27 cellular contexts compared by ENCODE assay signal in the genomic region with DNA sequence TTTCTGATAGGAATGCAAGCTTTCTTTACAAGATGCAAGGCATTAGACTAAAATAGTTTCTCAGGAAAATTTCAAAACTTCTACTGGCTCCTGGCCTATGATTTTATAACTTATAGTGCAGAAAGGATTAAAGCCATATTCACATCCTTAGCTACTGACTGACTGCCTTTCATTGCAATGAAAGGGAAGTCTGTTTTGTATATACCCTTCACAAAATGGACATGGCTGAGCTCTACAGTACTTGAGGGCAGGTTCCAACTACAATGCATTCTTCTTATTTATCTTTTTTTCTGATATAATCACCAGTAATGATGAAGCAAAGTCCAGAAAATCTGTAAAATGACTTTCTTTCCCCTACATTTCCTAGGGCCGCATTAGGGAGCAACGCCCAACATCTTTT.
"Had no signal": no experiment of that assay in that cellular context is flagged by ENCODE, and none has a peak within 500 bp of the region (broad histone marks: within the 10 kb centered on the region; RNA-seq: fewer than 3 reads in every experiment).

No MANE protein-coding gene starts in this region.

- H3K4me1 ChIP-seq: stomach, suprapubic skin, testis, tibial artery, tibial nerve, transverse colon, upper lobe of right lung, uterus, vagina had no signal

- H3K4me1 Mint-ChIP-seq: stimulated activated effector memory CD8-positive, alpha-beta T cell treated with anti-CD3 and anti-CD28 coated beads, Interleukin-12 subunit alpha, Interleukin-12 subunit beta, amount 100 ng/mL, for 72 hours; stimulated activated memory B cell treated with anti-CD40 and anti-IgM and Interleukin-4, amounts not matched to agents 10 μg/mL and 1 μg/mL and 100 μg/mL, for 72 hours; stimulated activated naive B cell treated with anti-CD40 and anti-IgM and Interleukin-4, amounts not matched to agents 10 μg/mL and 1 μg/mL and 100 μg/mL, for 72 hours; stimulated activated naive CD8-positive, alpha-beta T cell treated with anti-CD3 and anti-CD28 coated beads, Interleukin-15, amount 100 ng/mL, for 72 hours had no signal

- H3K4me3 ChIP-seq: stomach, suprapubic skin, testis, thoracic aorta, thyroid gland, tibial artery, tibial nerve, transverse colon, upper lobe of left lung, upper lobe of right lung, uterus, vagina had no signal

- H3K36me3 Mint-ChIP-seq: stimulated activated effector memory CD8-positive, alpha-beta T cell treated with anti-CD3 and anti-CD28 coated beads, Interleukin-12 subunit alpha, Interleukin-12 subunit beta, amount 100 ng/mL, for 72 hours; stimulated activated memory B cell treated with anti-CD40 and anti-IgM and Interleukin-4, amounts not matched to agents 10 μg/mL and 1 μg/mL and 100 μg/mL, for 72 hours; stimulated activated naive B cell treated with anti-CD40 and anti-IgM and Interleukin-4, amounts not matched to agents 10 μg/mL and 1 μg/mL and 100 μg/mL, for 72 hours; type B pancreatic cell had no signal

- H3K27me3 Mint-ChIP-seq: stimulated activated memory B cell treated with anti-CD40 and anti-IgM and Interleukin-4, amounts not matched to agents 10 μg/mL and 1 μg/mL and 100 μg/mL, for 72 hours; stimulated activated naive B cell treated with anti-CD40 and anti-IgM and Interleukin-4, amounts not matched to agents 10 μg/mL and 1 μg/mL and 100 μg/mL, for 72 hours; stimulated activated naive CD8-positive, alpha-beta T cell treated with anti-CD3 and anti-CD28 coated beads, Interleukin-15, amount 100 ng/mL, for 72 hours; stimulated activated naive CD8-positive, alpha-beta T cell treated with anti-CD3 and anti-CD28 coated beads, Interleukin-15, Interleukin-2, amounts not matched to agents 100 ng/mL and 50 ng/mL, for 24 hours had no signal

- H3K27ac ChIP-seq: stomach, suprapubic skin, testis, thoracic aorta, thyroid gland, tibial artery, transverse colon, upper lobe of left lung, upper lobe of right lung, uterus, vagina had no signal

- DNase-seq: stimulated activated CD4-positive, alpha-beta T cell treated with anti-CD3 and anti-CD28 coated beads, Interleukin-2, amount 100 ng/mL, for 48 hours; stimulated activated CD4-positive, alpha-beta T cell treated with anti-CD3 and anti-CD28 coated beads, Interleukin-4, amount 100 ng/mL, for 1 hour; stimulated activated CD4-positive, alpha-beta T cell treated with anti-CD3 and anti-CD28 coated beads, Interleukin-4, amount 100 ng/mL, for 24 hours; stimulated activated CD4-positive, alpha-beta T cell treated with anti-CD3 and anti-CD28 coated beads, Interleukin-4, amount 100 ng/mL, for 4 hours; stimulated activated CD8-positive, alpha-beta memory T cell treated with anti-CD3 and anti-CD28 coated beads, Interleukin-4, amount 100 ng/mL, for 48 hours; stimulated activated naive B cell treated with anti-CD40 and anti-IgM and Interleukin-4, amounts not matched to agents 10 μg/mL and 1 μg/mL and 100 μg/mL, for 72 hours; stimulated activated naive CD4-positive, alpha-beta T cell; stimulated activated naive CD4-positive, alpha-beta T cell treated with Interleukin-2 at 50 U/mL for 16 hours; stimulated activated naive CD8-positive, alpha-beta T cell treated with anti-CD3 and anti-CD28 coated beads, Interleukin-15, amount 100 ng/mL, for 72 hours; stimulated activated naive CD8-positive, alpha-beta T cell treated with anti-CD3 and anti-CD28 coated beads, Interleukin-15, Interleukin-2, amounts not matched to agents 100 U/mL and 50 U/mL, for 24 hours; stomach; substantia nigra; testis; thyroid gland; tibial artery; transverse colon; upper lobe of left lung; upper lobe of right lung; uterus had no signal

- ATAC-seq: stimulated activated effector memory CD8-positive, alpha-beta T cell treated with anti-CD3 and anti-CD28 coated beads, Interleukin-12 subunit alpha, Interleukin-12 subunit beta, amount 100 ng/mL, for 72 hours; stimulated activated memory B cell treated with anti-CD40 and anti-IgM and Interleukin-4, amounts not matched to agents 10 μg/mL and 1 μg/mL and 100 μg/mL, for 72 hours; stimulated activated naive B cell treated with anti-CD40 and anti-IgM and Interleukin-4, amounts not matched to agents 10 μg/mL and 1 μg/mL and 100 μg/mL, for 72 hours; stimulated activated naive CD8-positive, alpha-beta T cell treated with anti-CD3 and anti-CD28 coated beads, Interleukin-15, amount 100 ng/mL, for 72 hours; stimulated activated naive CD8-positive, alpha-beta T cell treated with anti-CD3 and anti-CD28 coated beads, Interleukin-15, Interleukin-2, amounts not matched to agents 100 U/mL and 50 U/mL, for 24 hours; upper lobe of right lung had no signal

- H3K27me3 ChIP-seq: stomach, suprapubic skin, testis, thyroid gland, tibial artery, tibial nerve, transverse colon, upper lobe of left lung, upper lobe of right lung, uterus, vagina had no signal

- H3K27ac Mint-ChIP-seq: stimulated activated effector memory CD8-positive, alpha-beta T cell treated with anti-CD3 and anti-CD28 coated beads, Interleukin-12 subunit alpha, Interleukin-12 subunit beta, amount 100 ng/mL, for 72 hours; stimulated activated memory B cell treated with anti-CD40 and anti-IgM and Interleukin-4, amounts not matched to agents 10 μg/mL and 1 μg/mL and 100 μg/mL, for 72 hours; stimulated activated naive B cell treated with anti-CD40 and anti-IgM and Interleukin-4, amounts not matched to agents 10 μg/mL and 1 μg/mL and 100 μg/mL, for 72 hours; stimulated activated naive CD8-positive, alpha-beta T cell treated with anti-CD3 and anti-CD28 coated beads, Interleukin-15, Interleukin-2, amounts not matched to agents 100 ng/mL and 50 ng/mL, for 24 hours; type B pancreatic cell had no signal

- H3K9me3 ChIP-seq: stomach, suprapubic skin, testis, thoracic aorta, thyroid gland, tibial artery, tibial nerve, transverse colon, upper lobe of left lung, upper lobe of right lung, uterus, vagina had no signal

- H3K4me3 Mint-ChIP-seq: stimulated activated effector memory CD8-positive, alpha-beta T cell treated with anti-CD3 and anti-CD28 coated beads, Interleukin-12 subunit alpha, Interleukin-12 subunit beta, amount 100 ng/mL, for 72 hours; stimulated activated memory B cell treated with anti-CD40 and anti-IgM and Interleukin-4, amounts not matched to agents 10 μg/mL and 1 μg/mL and 100 μg/mL, for 72 hours; stimulated activated naive B cell treated with anti-CD40 and anti-IgM and Interleukin-4, amounts not matched to agents 10 μg/mL and 1 μg/mL and 100 μg/mL, for 72 hours; stimulated activated naive CD8-positive, alpha-beta T cell treated with anti-CD3 and anti-CD28 coated beads, Interleukin-15, amount 100 ng/mL, for 72 hours; stimulated activated naive CD8-positive, alpha-beta T cell treated with anti-CD3 and anti-CD28 coated beads, Interleukin-15, Interleukin-2, amounts not matched to agents 100 ng/mL and 50 ng/mL, for 24 hours; type B pancreatic cell had no signal

- H3K36me3 ChIP-seq: stomach, suprapubic skin, thoracic aorta, thyroid gland, tibial artery, tibial nerve, transverse colon, upper lobe of left lung, upper lobe of right lung, uterus, vagina had no signal

- H3K9me3 Mint-ChIP-seq: stimulated activated naive B cell treated with anti-CD40 and anti-IgM and Interleukin-4, amounts not matched to agents 10 μg/mL and 1 μg/mL and 100 μg/mL, for 72 hours; type B pancreatic cell had no signal
